Comparison of ENCODE assay signal across 7 cellular contexts in genomic region chr21:41112740-41113692, GRCh38. TPM values are rescaled to one million over a fixed set of nuclear protein-coding genes. Genes with fewer than 3 reads are reported as not detected.
DNase-seq lines count a peak whose midpoint lies in the region; TF ChIP-seq lines count a peak whose summit lies in the region.

No MANE protein-coding gene starts in this region.

- DNase-seq in GM04503 (ENCODE audit: low read depth) (peak; percentile 75), PC-9 (peak; percentile 36 to 40), fibroblast of gingiva (ENCODE audit: low read depth) (peak; percentile 21), trophoblast cell (peak; percentile 63 to 64), glutamatergic neuron (no peak), endothelial cell (ENCODE audit: low spot score) (no peak)
- DNase-seq in stimulated activated CD4-positive, alpha-beta T cell treated with anti-CD3 and anti-CD28 coated beads, Interleukin-4, amount 100 ng/mL, for 24 hours, result no peak

- H3K36me3 Mint-ChIP-seq in glutamatergic neuron (ENCODE audit: unreplicated experiment), result no peaks in the 10 kb centered on the region
- peaks cover 14% of the 10 kb centered on the region for H3K36me3 Mint-ChIP-seq in endothelial cell (ENCODE audit: low read depth, unreplicated experiment)

- H3K27me3 ChIP-seq in PC-9 (ENCODE audit: insufficient read depth, low read depth), result peaks cover 32% of the 10 kb centered on the region
- no peaks in the 10 kb centered on the region for H3K27me3 ChIP-seq in trophoblast cell (ENCODE audit: insufficient read depth, low read length)

- no CpG with 5 or more reads among the region's 14 CpGs for WGBS in trophoblast cell (ENCODE audit: extremely low coverage, insufficient coverage, insufficient read length)

- intact Hi-C loops in PC-9 (cut with micrococcal nuclease; ENCODE audit: unreplicated experiment), result no loop called here

- no peak overlapping the region for H2BK12ac ChIP-seq in trophoblast cell (ENCODE audit: low read length)

- no TSS peak for BruUV-seq in PC-9 (replicated peaks; lab: Mats Ljungman, UMichigan)

- H3K23ac ChIP-seq in trophoblast cell (ENCODE audit: low read length), result no peak overlapping the region

- no peak for TF ChIP-seq CTCF in PC-9 (conservative IDR thresholded peaks at IDR 0.05)
- no peak for TF ChIP-seq CTCF in glutamatergic neuron (IDR thresholded peaks at IDR 0.05; ENCODE audit: partially characterized antibody, unreplicated experiment)
- no peak for TF ChIP-seq CTCF in endothelial cell (IDR thresholded peaks at IDR 0.05; ENCODE audit: unreplicated experiment)

- H3K27me3 Mint-ChIP-seq in glutamatergic neuron (ENCODE audit: unreplicated experiment) (peaks cover 2% of the 10 kb centered on the region), endothelial cell (ENCODE audit: unreplicated experiment) (peaks cover 3% of the 10 kb centered on the region)

- H4K12ac ChIP-seq in trophoblast cell (ENCODE audit: low read depth, low read length), result no peak overlapping the region

- peak overlapping the region; percentile 68 for H4K91ac ChIP-seq in trophoblast cell (ENCODE audit: low read depth, low read length)

- H3K4me1 ChIP-seq in PC-9 (replicated peaks; ENCODE audit: insufficient read depth), result no peaks in the 10 kb centered on the region
- peaks cover 0 to 12% of the 10 kb centered on the region in 2 experiments for H3K4me1 ChIP-seq in trophoblast cell (ENCODE audit: control insufficient read depth in 1 of 2, insufficient read depth in 2 of 2, low read length in 2 of 2)

- peak overlapping the region; percentile 70 for H4K8ac ChIP-seq in trophoblast cell (ENCODE audit: low read depth, low read length)

- H2AFZ ChIP-seq in PC-9, result no peak overlapping the region
- peak overlapping the region; percentile 32 for H2AFZ ChIP-seq in trophoblast cell (ENCODE audit: insufficient read depth, low read length, poor library complexity)

- H3K9me3 ChIP-seq in PC-9 (ENCODE audit: insufficient read depth, low read depth) (no peaks in the 10 kb centered on the region), trophoblast cell (ENCODE audit: insufficient read depth, low read depth, low read length) (peaks cover 2% of the 10 kb centered on the region)

- no peaks in the 10 kb centered on the region for H3K9me2 ChIP-seq in PC-9 (ENCODE audit: insufficient read depth)

- H3F3A ChIP-seq in PC-9 (ENCODE audit: insufficient read depth, low read depth), result no peaks in the 10 kb centered on the region

- H3K27ac ChIP-seq in PC-9 (no peak overlapping the region), trophoblast cell (ENCODE audit: low read depth, low read length) (no peak overlapping the region)

- H3K9ac ChIP-seq in trophoblast cell (ENCODE audit: low read length), result no peak overlapping the region

- no peak overlapping the region for H3K14ac ChIP-seq in trophoblast cell (ENCODE audit: low read length)

- H3K9me3 Mint-ChIP-seq in glutamatergic neuron (ENCODE audit: unreplicated experiment) (peaks cover 5% of the 10 kb centered on the region), endothelial cell (ENCODE audit: unreplicated experiment) (no peaks in the 10 kb centered on the region)

- H3K27ac Mint-ChIP-seq in glutamatergic neuron (ENCODE audit: unreplicated experiment) (no peak overlapping the region), endothelial cell (ENCODE audit: unreplicated experiment) (no peak overlapping the region)

- H3K4me3 Mint-ChIP-seq in glutamatergic neuron (ENCODE audit: unreplicated experiment), result no peak overlapping the region
- no peak overlapping the region for H3K4me3 Mint-ChIP-seq in endothelial cell (ENCODE audit: unreplicated experiment)

- H3K4me2 ChIP-seq in PC-9 (peak overlapping the region; percentile 13; the same call in 1 of the 2 replicates), trophoblast cell (ENCODE audit: low read length) (peak overlapping the region; percentile 33)

- POLR2A ChIA-PET in PC-9 (lab: Charles Lee; ENCODE audit: unreplicated experiment), result interaction anchor here (0.7 kb wide), 1 partner anchor 9 kb away, joined by 4 read pairs; no protein-coding TSS in a partner anchor

- H3K79me1 ChIP-seq in trophoblast cell (ENCODE audit: low read length), result no peaks in the 10 kb centered on the region

- H3K79me2 ChIP-seq in PC-9 (ENCODE audit: low read depth), result no peaks in the 10 kb centered on the region
- H3K79me2 ChIP-seq in trophoblast cell (ENCODE audit: control insufficient read depth, insufficient read depth, low read length, poor library complexity), result no peaks in the 10 kb centered on the region

- CTCF ChIA-PET in PC-9 (lab: Charles Lee), result no interaction called here

- no peak overlapping the region for H3K18ac ChIP-seq in trophoblast cell (ENCODE audit: low read length)

- no peaks in the 10 kb centered on the region for H3K4me1 Mint-ChIP-seq in glutamatergic neuron (ENCODE audit: low read depth, unreplicated experiment)
- peaks cover 19% of the 10 kb centered on the region for H3K4me1 Mint-ChIP-seq in endothelial cell (ENCODE audit: unreplicated experiment)

- peak overlapping the region; percentile 2 for H2BK120ac ChIP-seq in trophoblast cell (ENCODE audit: insufficient read depth, low read length, poor library complexity)

- no peak overlapping the region for H2BK5ac ChIP-seq in trophoblast cell (ENCODE audit: low read depth, low read length, poor library complexity)

- H4K20me1 ChIP-seq in PC-9 (ENCODE audit: insufficient read depth), result no peaks in the 10 kb centered on the region

- H3K4ac ChIP-seq in trophoblast cell (ENCODE audit: low read depth, low read length), result no peak overlapping the region

- H3K4me3 ChIP-seq in PC-9 (no peak overlapping the region), trophoblast cell (ENCODE audit: low read depth, low read length) (no peak overlapping the region)

- no peaks in the 10 kb centered on the region for H3K36me3 ChIP-seq in PC-9 (ENCODE audit: low read depth)
- H3K36me3 ChIP-seq in trophoblast cell (ENCODE audit: control insufficient read depth in 1 of 2, insufficient read depth in 2 of 2, low read length in 2 of 2), result no peaks in the 10 kb centered on the region

- H2AK5ac ChIP-seq in trophoblast cell (ENCODE audit: low read length), result no peak overlapping the region

RNA-seq across cellular contexts. Expression of gene BACE2, which starts 54.9 kb away (rescaled TPM):
- 40.8 and 43.8 TPM in 2 replicates for total RNA-seq in PC-9 (2021)
- polyA plus RNA-seq in trophoblast cell (2013), result 7.6 and 8.6 TPM in 2 replicates
- total RNA-seq in glutamatergic neuron (ENCODE audit: unreplicated experiment), result not detected
- total RNA-seq in endothelial cell (ENCODE audit: unreplicated experiment), result 151 TPM

Comparison
In these comparisons a context has a peak if more than half of its experiments do, and no peak if none do; other contexts are left out.
1. DNase-seq: peak in GM04503 (single experiment), PC-9 (2 of 2), fibroblast of gingiva (single experiment) and trophoblast cell (2 of 2); none in stimulated activated CD4-positive, alpha-beta T cell treated with anti-CD3 and anti-CD28 coated beads, Interleukin-4, amount 100 ng/mL, for 24 hours (single experiment), glutamatergic neuron (single experiment) and endothelial cell (single experiment).
2. RNA of gene BACE2, which starts 54.9 kb away (total RNA-seq): 151 TPM in endothelial cell (single experiment) and 40.8 to 43.8 TPM in PC-9; not detected in glutamatergic neuron (single experiment); every median in the first group is over 10 times any median in the second.